8 cellular contexts compared by ENCODE assay signal in genomic region chr17:40541060-40541872, GRCh38. TPM values are rescaled to one million over a fixed set of nuclear protein-coding genes. Genes with fewer than 3 reads are reported as not detected.
DNase-seq lines count a peak whose midpoint lies in the region; ATAC-seq and TF ChIP-seq lines count a peak whose summit lies in the region.

No MANE protein-coding gene starts in this region.

- TF ChIP-seq CTCF in CD14-positive monocyte (IDR thresholded peaks at IDR 0.05) (no peak), colonic mucosa (IDR thresholded peaks at IDR 0.05) (no peak), prostate gland (IDR thresholded peaks at IDR 0.05) (no peak)

- 77% methylated on average over 20 of the region's 20 CpGs for WGBS in prostate gland

- H3K4me1 Mint-ChIP-seq in CD14-positive monocyte, result peaks cover 6% of the 10 kb centered on the region

- H3K4me3 ChIP-seq in colonic mucosa (no peak overlapping the region), prostate gland (no peak overlapping the region)

- H3K27me3 ChIP-seq in colonic mucosa, result no peaks in the 10 kb centered on the region
- H3K27me3 ChIP-seq in prostate gland (replicated peaks; ENCODE audit: insufficient read depth), result no peaks in the 10 kb centered on the region

- H3K4me3 Mint-ChIP-seq in CD14-positive monocyte, result no peak overlapping the region

- DNase-seq in CD14-positive monocyte (ENCODE audit: low spot score), result peak; percentile 42
- DNase-seq in activated CD4-positive, alpha-beta T cell treated with anti-CD3 and anti-CD28 coated beads, Interleukin-2, amount 50 U/mL, for 4 hours, result peak; percentile 61 to 69
- DNase-seq in colonic mucosa, result no peak
- no peak for DNase-seq in prostate gland (ENCODE audit: low spot score)
- DNase-seq in NCI-H510A treated with DMSO at 0.1 percent for 48 hours (lab: John Stamatoyannopoulos, UW), result no peak
- DNase-seq in midbrain (lab: John Stamatoyannopoulos, UW), result no peak
- DNase-seq in NCI-H2081 (lab: John Stamatoyannopoulos, UW), result no peak

- no peaks in the 10 kb centered on the region for H3K9me3 Mint-ChIP-seq in CD14-positive monocyte

- TF ChIP-seq POLR2A in prostate gland (IDR thresholded peaks at IDR 0.05), result no peak

- intact Hi-C loops in CD14-positive monocyte (cut with micrococcal nuclease) (no loop called here), colonic mucosa (cut with DNase I) (no loop called here), prostate gland (cut with DNase I) (no loop called here)

- H3K9me3 ChIP-seq in colonic mucosa (no peaks in the 10 kb centered on the region), prostate gland (no peaks in the 10 kb centered on the region)

- H3K9ac ChIP-seq in colonic mucosa (ENCODE audit: low read depth in 2 of 2, low read length in 2 of 2), result peak overlapping the region; percentile 47 to 60

- no peaks in the 10 kb centered on the region for H3K36me3 Mint-ChIP-seq in CD14-positive monocyte

- H3K4me1 ChIP-seq in colonic mucosa (no peaks in the 10 kb centered on the region), prostate gland (replicated peaks) (peaks cover 3% of the 10 kb centered on the region)

- no peaks in the 10 kb centered on the region for H3K36me3 ChIP-seq in colonic mucosa
- H3K36me3 ChIP-seq in prostate gland, result no peaks in the 10 kb centered on the region

- H3K27ac Mint-ChIP-seq in CD14-positive monocyte, result peak overlapping the region in 2 of 7 donors; percentile 6 to 16

- no peak for ATAC-seq in GM18520 (IDR thresholded peaks at IDR 0.05; ENCODE audit: unreplicated experiment)

- peak overlapping the region; percentile 75 for H3K27ac ChIP-seq in colonic mucosa
- peak overlapping the region; percentile 69 to 81 for H3K27ac ChIP-seq in prostate gland

- peaks cover 8 to 9% (median 8%) of the 10 kb centered on the region in 3 donors for H3K27me3 Mint-ChIP-seq in CD14-positive monocyte (ENCODE audit: low read depth in 3 of 3)

RNA-seq across cellular contexts. Expression of gene CCR7, which starts 24.0 kb away (rescaled TPM):
- polyA plus RNA-seq in CD14-positive monocyte, result 1 to 10 TPM; 1.2 to 2.1 TPM
- total RNA-seq in colonic mucosa, result 1 to 10 TPM in 1 of 2 donors, under 1 TPM in 1; 0.72 to 1.9 TPM
- total RNA-seq in prostate gland, result under 1 TPM in 1 of 2 donors, not detected in 1; 0.40 TPM

RNA-seq across cellular contexts. Expression of gene TNS4, which starts 39.8 kb away (rescaled TPM):
- polyA plus RNA-seq in CD14-positive monocyte, result not detected
- 10 to 100 TPM in 1 of 2 donors, 1 to 10 TPM in 1; 8.8 to 20.4 TPM for total RNA-seq in colonic mucosa
- total RNA-seq in prostate gland, result 10 to 100 TPM; 51.3 to 56.1 TPM

Comparison
In these comparisons a context has a peak if more than half of its experiments do, and no peak if none do; other contexts are left out.
1. DNase-seq: peak in CD14-positive monocyte (single experiment) and activated CD4-positive, alpha-beta T cell treated with anti-CD3 and anti-CD28 coated beads, Interleukin-2, amount 50 U/mL, for 4 hours (2 of 2); none in colonic mucosa (single experiment), prostate gland (single experiment), NCI-H510A treated with DMSO at 0.1 percent for 48 hours (single experiment), midbrain (single experiment) and NCI-H2081 (0 of 2).